19 cellular contexts compared by ENCODE assay signal in genomic region chr4:13635281-13635799, GRCh38.
"Had no signal": no experiment of that assay in that cellular context is flagged by ENCODE, and none has a peak within 500 bp of the region (broad histone marks: within the 10 kb centered on the region; RNA-seq: fewer than 3 reads in every experiment).

No MANE protein-coding gene starts in this region.

- H3K4me1 Mint-ChIP-seq: activated naive CD8-positive, alpha-beta T cell treated with anti-CD3 and anti-CD28 coated beads, Interleukin-2, amount 50 U/mL, for 24 hours; natural killer cell had no signal

- DNase-seq: activated CD4-positive, alpha-beta T cell treated with anti-CD3 and anti-CD28 coated beads, Interleukin-2, amount 50 U/mL, for 1 hour; activated naive CD4-positive, alpha-beta T cell; activated naive CD8-positive, alpha-beta T cell treated with anti-CD3 and anti-CD28 coated beads, Interleukin-2, amount 50 U/mL, for 24 hours; activated T-cell treated with anti-CD3 and anti-CD28 coated beads for 4 hours; foreskin melanocyte; head of caudate nucleus; kidney glomerular epithelial cell; mesendoderm; natural killer cell; posterior cingulate gyrus; small intestine; stimulated activated CD4-positive, alpha-beta T cell treated with anti-CD3 and anti-CD28 coated beads, Interleukin-4, amount 100 ng/mL, for 24 hours; stimulated activated naive CD4-positive, alpha-beta T cell; T-helper 1 cell; T1000; upper lobe of left lung had no signal

- H3K9me3 ChIP-seq: ascending aorta, neutrophil, suprapubic skin, upper lobe of left lung had no signal

- H3K9me3 Mint-ChIP-seq: activated naive CD8-positive, alpha-beta T cell treated with anti-CD3 and anti-CD28 coated beads, Interleukin-2, amount 50 U/mL, for 24 hours; natural killer cell had no signal

- H3K27ac Mint-ChIP-seq: activated naive CD8-positive, alpha-beta T cell treated with anti-CD3 and anti-CD28 coated beads, Interleukin-2, amount 50 U/mL, for 24 hours; natural killer cell had no signal

- H3K4me3 Mint-ChIP-seq: activated naive CD8-positive, alpha-beta T cell treated with anti-CD3 and anti-CD28 coated beads, Interleukin-2, amount 50 U/mL, for 24 hours; natural killer cell had no signal

- H3K36me3 ChIP-seq: ascending aorta, neutrophil, suprapubic skin, upper lobe of left lung had no signal

- H3K27me3 ChIP-seq: ascending aorta, upper lobe of left lung had no signal

- H3K36me3 Mint-ChIP-seq: natural killer cell had no signal

- H3K4me1 ChIP-seq: ascending aorta, suprapubic skin, upper lobe of left lung had no signal

- H3K4me3 ChIP-seq: ascending aorta, suprapubic skin, upper lobe of left lung had no signal

- H3K27ac ChIP-seq: ascending aorta, neutrophil, suprapubic skin, upper lobe of left lung had no signal
